16 cellular contexts compared by ENCODE assay signal in the genomic region with DNA sequence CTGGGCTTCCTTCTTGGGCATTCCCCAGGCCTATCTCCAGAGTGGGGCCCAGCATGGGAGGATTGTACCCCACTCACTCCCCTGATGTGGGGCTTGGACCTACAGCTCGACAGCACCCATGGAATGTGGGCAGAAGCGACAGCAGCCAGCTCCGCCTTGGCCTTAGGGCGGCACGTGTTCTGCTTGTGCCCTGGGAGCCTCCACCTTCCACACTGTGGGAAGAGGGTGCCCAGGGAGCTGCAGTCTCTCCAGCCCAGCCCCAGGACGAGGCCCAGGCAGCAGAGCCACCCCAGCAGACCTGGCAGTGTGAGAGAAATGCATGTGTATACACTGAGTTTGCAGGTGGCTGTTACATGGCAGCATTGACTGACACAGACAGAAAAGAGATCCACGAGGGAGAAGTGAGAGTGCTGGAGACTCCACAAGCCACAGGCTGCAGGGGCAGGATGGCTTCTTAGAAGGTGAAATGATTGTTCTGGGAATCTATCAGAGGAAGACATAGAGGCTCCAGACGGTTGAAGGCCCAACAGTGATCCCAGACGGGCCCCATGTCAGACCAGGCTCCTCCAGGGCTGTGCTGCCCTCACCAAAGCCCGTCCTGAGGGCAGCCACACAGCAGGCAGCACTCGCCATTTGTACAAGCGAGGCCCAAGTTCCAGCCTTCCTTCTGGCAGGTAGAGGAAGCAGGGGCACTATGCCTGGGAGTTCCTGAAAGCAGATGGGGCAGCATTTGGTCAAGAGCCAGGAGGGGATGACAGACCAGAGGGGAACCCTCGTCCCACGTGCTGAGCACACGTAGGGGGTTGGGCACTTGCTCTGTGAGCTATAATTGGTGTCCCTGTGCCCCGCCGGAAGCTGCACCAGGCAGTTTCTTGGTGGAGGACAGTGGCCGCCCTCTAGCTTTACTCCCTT. TPM values are rescaled to one million over a fixed set of nuclear protein-coding genes. Genes with fewer than 3 reads are reported as not detected.
DNase-seq lines count a peak whose midpoint lies in the region; TF ChIP-seq lines count a peak whose summit lies in the region.
"Had no signal": no experiment of that assay in that cellular context is flagged by ENCODE, and none has a peak within 500 bp of the region (broad histone marks: within the 10 kb centered on the region; RNA-seq: fewer than 3 reads in every experiment).

No MANE protein-coding gene starts in this region.

- H3K4me1 ChIP-seq in GM23248 (ENCODE audit: insufficient read depth): no peaks in the 10 kb centered on the region

- no peak overlapping the region for H3K4me3 Mint-ChIP-seq in activated CD4-positive, alpha-beta memory T cell treated with anti-CD3 and anti-CD28 coated beads for 36 hours
- no peak overlapping the region for H3K4me3 Mint-ChIP-seq in activated CD4-positive, alpha-beta memory T cell treated with anti-CD3 and anti-CD28 coated beads, Interleukin-2, amount 10 ng/mL, durations not matched to agents 7 days and 5 days
- H3K4me3 Mint-ChIP-seq in progenitor cell of endocrine pancreas (ENCODE audit: low read depth): no peak overlapping the region
- H3K4me3 Mint-ChIP-seq: CD8-positive, alpha-beta T cell; stimulated activated naive CD8-positive, alpha-beta T cell treated with anti-CD3 and anti-CD28 coated beads, Interleukin-15, Interleukin-2, amounts not matched to agents 100 ng/mL and 50 ng/mL, for 24 hours had no signal

- no peak for DNase-seq in activated CD4-positive, alpha-beta memory T cell treated with anti-CD3 and anti-CD28 coated beads for 36 hours
- no peak for DNase-seq in activated CD4-positive, alpha-beta memory T cell treated with anti-CD3 and anti-CD28 coated beads, Interleukin-2, amount 10 ng/mL, durations not matched to agents 7 days and 5 days
- peak; percentile 45 for DNase-seq in MV-4-11 (lab: John Stamatoyannopoulos, UW)
- peak; percentile 66 for DNase-seq in coronary artery (ENCODE audit: low spot score)
- no peak for DNase-seq in progenitor cell of endocrine pancreas (ENCODE audit: low spot score, unreplicated experiment)
- no peak for DNase-seq in GM23248
- no peak for DNase-seq in DMS53 treated with DMSO at 0.1 percent for 48 hours (lab: John Stamatoyannopoulos, UW; ENCODE audit: unreplicated experiment)
- no peak for DNase-seq in NCI-H526 treated with DMSO at 0.1 percent for 48 hours (lab: John Stamatoyannopoulos, UW)
- DNase-seq: MM.1S, NCI-H2029 treated with DMSO at 0.1 percent for 48 hours, NCI-H748 treated with DMSO at 0.1 percent for 48 hours had no signal

- TF ChIP-seq CTCF in coronary artery (IDR thresholded peaks at IDR 0.05): no peak
- no peak for TF ChIP-seq CTCF in progenitor cell of endocrine pancreas (IDR thresholded peaks at IDR 0.05; ENCODE audit: unreplicated experiment)

- H3K27me3 ChIP-seq in GM23248 (replicated peaks; ENCODE audit: insufficient read depth): no peaks in the 10 kb centered on the region
- H3K27me3 ChIP-seq: ovary had no signal

- CTCF ChIA-PET in activated CD4-positive, alpha-beta memory T cell treated with anti-CD3 and anti-CD28 coated beads for 36 hours (lab: Charles Lee): no interaction called here
- CTCF ChIA-PET in activated CD4-positive, alpha-beta memory T cell treated with anti-CD3 and anti-CD28 coated beads, Interleukin-2, amount 10 ng/mL, durations not matched to agents 7 days and 5 days (lab: Charles Lee): interaction anchor here (0.9 kb wide), 1 partner anchor 36 kb away, joined by 3 read pairs; no protein-coding TSS in a partner anchor

- H4K20me1 ChIP-seq in GM23248 (ENCODE audit: insufficient read depth): no peaks in the 10 kb centered on the region

- in situ Hi-C loops in GM23248 (cut with MboI): no loop called here

- H3K9me3 Mint-ChIP-seq in activated CD4-positive, alpha-beta memory T cell treated with anti-CD3 and anti-CD28 coated beads for 36 hours: no peaks in the 10 kb centered on the region
- H3K9me3 Mint-ChIP-seq in activated CD4-positive, alpha-beta memory T cell treated with anti-CD3 and anti-CD28 coated beads, Interleukin-2, amount 10 ng/mL, durations not matched to agents 7 days and 5 days: no peaks in the 10 kb centered on the region
- no peaks in the 10 kb centered on the region for H3K9me3 Mint-ChIP-seq in progenitor cell of endocrine pancreas (ENCODE audit: low read depth)
- H3K9me3 Mint-ChIP-seq: CD8-positive, alpha-beta T cell; stimulated activated naive CD8-positive, alpha-beta T cell treated with anti-CD3 and anti-CD28 coated beads, Interleukin-15, Interleukin-2, amounts not matched to agents 100 ng/mL and 50 ng/mL, for 24 hours had no signal

- H3K9me3 ChIP-seq in GM23248 (ENCODE audit: low read depth): no peaks in the 10 kb centered on the region
- H3K9me3 ChIP-seq: ovary had no signal

- H3K27ac ChIP-seq in coronary artery (no peak overlapping the region), GM23248 (no peak overlapping the region)
- H3K27ac ChIP-seq: ovary, skin epidermis, VCaP had no signal

- no peaks in the 10 kb centered on the region for H3K9me2 ChIP-seq in GM23248 (ENCODE audit: insufficient read depth)

- H3K36me3 Mint-ChIP-seq in activated CD4-positive, alpha-beta memory T cell treated with anti-CD3 and anti-CD28 coated beads for 36 hours: peaks cover 4% of the 10 kb centered on the region
- H3K36me3 Mint-ChIP-seq in activated CD4-positive, alpha-beta memory T cell treated with anti-CD3 and anti-CD28 coated beads, Interleukin-2, amount 10 ng/mL, durations not matched to agents 7 days and 5 days (ENCODE audit: low read depth): peaks cover 11% of the 10 kb centered on the region
- peaks cover 8% of the 10 kb centered on the region for H3K36me3 Mint-ChIP-seq in progenitor cell of endocrine pancreas (ENCODE audit: insufficient read depth)

- H3K36me3 ChIP-seq in GM23248 (ENCODE audit: low read depth): no peaks in the 10 kb centered on the region
- H3K36me3 ChIP-seq: ovary had no signal

- H3K4me3 ChIP-seq in coronary artery (no peak overlapping the region), GM23248 (no peak overlapping the region)
- H3K4me3 ChIP-seq: ovary, skin epidermis had no signal

- no peaks in the 10 kb centered on the region for H3K79me2 ChIP-seq in GM23248 (ENCODE audit: insufficient read depth)

- no peaks in the 10 kb centered on the region for H3K27me3 Mint-ChIP-seq in activated CD4-positive, alpha-beta memory T cell treated with anti-CD3 and anti-CD28 coated beads for 36 hours
- H3K27me3 Mint-ChIP-seq in activated CD4-positive, alpha-beta memory T cell treated with anti-CD3 and anti-CD28 coated beads, Interleukin-2, amount 10 ng/mL, durations not matched to agents 7 days and 5 days: no peaks in the 10 kb centered on the region
- no peaks in the 10 kb centered on the region for H3K27me3 Mint-ChIP-seq in progenitor cell of endocrine pancreas
- H3K27me3 Mint-ChIP-seq: stimulated activated naive CD8-positive, alpha-beta T cell treated with anti-CD3 and anti-CD28 coated beads, Interleukin-15, Interleukin-2, amounts not matched to agents 100 ng/mL and 50 ng/mL, for 24 hours had no signal

- H3K9ac ChIP-seq in GM23248: no peak overlapping the region

- intact Hi-C loops in activated CD4-positive, alpha-beta memory T cell treated with anti-CD3 and anti-CD28 coated beads for 36 hours (cut with micrococcal nuclease): no loop called here

- 75 to 76% methylated on average over 18 of the region's 18 CpGs for WGBS in GM23248 (ENCODE audit: low coverage in 1 of 2, low lambda C conversion rate in 2 of 2, missing lambda C conversion rate in 2 of 2), 2 experiments

- no peaks in the 10 kb centered on the region for H3K4me1 Mint-ChIP-seq in activated CD4-positive, alpha-beta memory T cell treated with anti-CD3 and anti-CD28 coated beads for 36 hours (ENCODE audit: low read depth)
- peaks cover 2% of the 10 kb centered on the region for H3K4me1 Mint-ChIP-seq in activated CD4-positive, alpha-beta memory T cell treated with anti-CD3 and anti-CD28 coated beads, Interleukin-2, amount 10 ng/mL, durations not matched to agents 7 days and 5 days
- H3K4me1 Mint-ChIP-seq in progenitor cell of endocrine pancreas (ENCODE audit: low read depth): peaks cover 15% of the 10 kb centered on the region

- POLR2A ChIA-PET in activated CD4-positive, alpha-beta memory T cell treated with anti-CD3 and anti-CD28 coated beads for 36 hours (lab: Charles Lee): no interaction called here
- POLR2A ChIA-PET in activated CD4-positive, alpha-beta memory T cell treated with anti-CD3 and anti-CD28 coated beads, Interleukin-2, amount 10 ng/mL, durations not matched to agents 7 days and 5 days (lab: Charles Lee): no interaction called here

- H3K27ac Mint-ChIP-seq in activated CD4-positive, alpha-beta memory T cell treated with anti-CD3 and anti-CD28 coated beads for 36 hours: peak overlapping the region; percentile 14
- no peak overlapping the region for H3K27ac Mint-ChIP-seq in activated CD4-positive, alpha-beta memory T cell treated with anti-CD3 and anti-CD28 coated beads, Interleukin-2, amount 10 ng/mL, durations not matched to agents 7 days and 5 days
- H3K27ac Mint-ChIP-seq in progenitor cell of endocrine pancreas: peak overlapping the region; percentile 69
- H3K27ac Mint-ChIP-seq: CD8-positive, alpha-beta T cell had no signal

- H3K4me2 ChIP-seq in GM23248 (ENCODE audit: unreplicated experiment): no peak overlapping the region

- H2AFZ ChIP-seq in GM23248: no peak overlapping the region

- no peaks in the 10 kb centered on the region for H3F3A ChIP-seq in GM23248 (ENCODE audit: insufficient read depth)

RNA-seq across cellular contexts. Expression of gene DNASE1, which starts 2.8 kb away (rescaled TPM):
- total RNA-seq in activated CD4-positive, alpha-beta memory T cell treated with anti-CD3 and anti-CD28 coated beads for 36 hours: 10 to 100 TPM; 11.4 to 14.3 TPM
- 10 to 100 TPM; 32.8 to 35.8 TPM for total RNA-seq in activated CD4-positive, alpha-beta memory T cell treated with anti-CD3 and anti-CD28 coated beads, Interleukin-2, amount 10 ng/mL, durations not matched to agents 7 days and 5 days
- total RNA-seq in progenitor cell of endocrine pancreas: 43.6 and 49.3 TPM in 2 replicates
- 4.3 and 6.7 TPM in 2 replicates for total RNA-seq in GM23248 (2014; rRNA removed; shearing (Covaris generic))
- 3.4 and 4.2 TPM in 2 replicates for polyA plus RNA-seq in GM23248 (2016; fragmentation: Nextera tagmentation; extraction: Ambion mirVana)

RNA-seq across cellular contexts. Expression of gene SLX4, which starts 40.3 kb away (rescaled TPM):
- 10 to 100 TPM; 13.4 to 15.3 TPM for total RNA-seq in activated CD4-positive, alpha-beta memory T cell treated with anti-CD3 and anti-CD28 coated beads for 36 hours
- 10 to 100 TPM; 14.3 to 14.9 TPM for total RNA-seq in activated CD4-positive, alpha-beta memory T cell treated with anti-CD3 and anti-CD28 coated beads, Interleukin-2, amount 10 ng/mL, durations not matched to agents 7 days and 5 days
- 13.8 and 14.0 TPM in 2 replicates for total RNA-seq in progenitor cell of endocrine pancreas
- total RNA-seq in GM23248 (2014; rRNA removed; shearing (Covaris generic)): 2.3 and 6.2 TPM in 2 replicates
- polyA plus RNA-seq in GM23248 (2016; fragmentation: Nextera tagmentation; extraction: Ambion mirVana): 1.9 and 2.0 TPM in 2 replicates

Comparison
In these comparisons a context has a peak if more than half of its experiments do, and no peak if none do; other contexts are left out.
1. DNase-seq: peak in MV-4-11 (single experiment) and coronary artery (single experiment); none in activated CD4-positive, alpha-beta memory T cell treated with anti-CD3 and anti-CD28 coated beads for 36 hours (single experiment), activated CD4-positive, alpha-beta memory T cell treated with anti-CD3 and anti-CD28 coated beads, Interleukin-2, amount 10 ng/mL, durations not matched to agents 7 days and 5 days (single experiment), progenitor cell of endocrine pancreas (single experiment), GM23248 (single experiment), DMS53 treated with DMSO at 0.1 percent for 48 hours (single experiment) and NCI-H526 treated with DMSO at 0.1 percent for 48 hours (single experiment).